Comparison of ENCODE assay signal across 1 cellular context in genomic region chr11:560305-561147, GRCh38.
TF ChIP-seq lines count a peak whose summit lies in the region.

A gene with protein sequence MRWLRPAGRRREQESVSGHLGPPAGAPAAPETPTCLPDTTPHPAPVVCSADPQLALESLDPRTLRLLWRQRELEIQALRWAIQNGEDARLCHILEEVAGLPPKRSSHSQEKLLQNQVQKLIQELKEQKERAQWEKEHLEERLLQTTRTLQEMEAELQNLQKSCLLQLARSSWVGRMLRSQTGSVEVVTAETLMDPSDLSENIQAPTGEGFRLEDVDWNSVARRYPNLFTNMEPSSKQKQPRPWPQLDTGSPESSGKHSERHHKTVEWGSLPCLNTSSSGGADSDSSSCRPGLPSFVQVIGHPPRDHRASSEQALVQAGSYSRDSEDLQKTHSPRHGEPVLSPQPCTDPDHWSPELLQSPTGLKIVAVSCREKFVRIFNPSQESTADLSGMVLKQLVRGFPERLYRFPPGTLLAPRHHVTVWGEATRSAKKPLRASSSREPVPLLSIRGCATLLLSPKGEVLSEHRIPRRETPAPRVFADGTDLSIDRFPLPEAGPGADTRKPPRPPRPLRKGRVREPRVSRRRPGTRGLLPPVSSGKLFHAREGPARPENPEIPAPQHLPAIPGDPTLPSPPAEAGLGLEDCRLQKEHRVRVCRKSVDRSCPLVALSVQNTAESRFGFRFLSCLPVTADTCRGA (minus strand): TSS chr11:560738. CDS start chr11:560716, 22 bp downstream.
A gene with protein sequence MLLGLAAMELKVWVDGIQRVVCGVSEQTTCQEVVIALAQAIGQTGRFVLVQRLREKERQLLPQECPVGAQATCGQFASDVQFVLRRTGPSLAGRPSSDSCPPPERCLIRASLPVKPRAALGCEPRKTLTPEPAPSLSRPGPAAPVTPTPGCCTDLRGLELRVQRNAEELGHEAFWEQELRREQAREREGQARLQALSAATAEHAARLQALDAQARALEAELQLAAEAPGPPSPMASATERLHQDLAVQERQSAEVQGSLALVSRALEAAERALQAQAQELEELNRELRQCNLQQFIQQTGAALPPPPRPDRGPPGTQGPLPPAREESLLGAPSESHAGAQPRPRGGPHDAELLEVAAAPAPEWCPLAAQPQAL (plus strand): TSS chr11:560970. CDS start chr11:561769, 799 bp downstream.

TF ChIP-seq in K562, 482 proteins besides CTCF, POLR2A, EP300 and RAD21 (continued from another document and continues in another):
- TF ChIP-seq ZEB2 (IDR thresholded peaks at IDR 0.05) (no peak; the same call in 1 of the 2 replicates), XRCC5 (IDR thresholded peaks at IDR 0.05; ENCODE audit: low read depth, low read length) (no peak), ZNF696 (CRISPR knock-in tag; conservative IDR thresholded peaks at IDR 0.05) (no peak), MEF2D (tag; conservative IDR thresholded peaks at IDR 0.05; ENCODE audit: low read depth) (no peak), OTX1 (CRISPR knock-in tag; IDR thresholded peaks at IDR 0.05) (no peak), ZSCAN29 (IDR thresholded peaks at IDR 0.05) (no peak), ZNF398 (CRISPR knock-in tag; IDR thresholded peaks at IDR 0.05) (no peak), PRDM10 (IDR thresholded peaks at IDR 0.05; ENCODE audit: partially characterized antibody) (no peak), ZNF431 (CRISPR knock-in tag; IDR thresholded peaks at IDR 0.05) (no peak), ESRRB (CRISPR knock-in tag; IDR thresholded peaks at IDR 0.05; ENCODE audit: borderline replicate concordance) (no peak), MYC (IDR thresholded peaks at IDR 0.05; ENCODE audit: low read depth, low read length) (no peak; the same call in 1 of the 2 replicates), MYC (CRISPR knock-in tag; IDR thresholded peaks at IDR 0.05; ENCODE audit: borderline replicate concordance, low read depth) (peak; percentile 68; the same call in 1 of the 2 replicates), EP400 (IDR thresholded peaks at IDR 0.05) (peak; percentile 69; the same call in 1 of the 2 replicates), HDGF (IDR thresholded peaks at IDR 0.05) (no peak), NR2C2 (CRISPR knock-in tag; IDR thresholded peaks at IDR 0.05) (0 out of 2 replicates have a peak, but pooled peaks have one; percentile 18), NR2C2 (tag; IDR thresholded peaks at IDR 0.05) (peak; percentile 91), BMI1 (IDR thresholded peaks at IDR 0.05; ENCODE audit: low read length) (no peak), RBM39 (optimal IDR thresholded peaks at IDR 0.05; ENCODE audit: low read depth, low read length) (no peak), BDP1 (IDR thresholded peaks at IDR 0.05; ENCODE audit: insufficient read depth, insufficient read length) (no peak), DNMT1 (IDR thresholded peaks at IDR 0.05) (no peak), NFATC3 (IDR thresholded peaks at IDR 0.05) (no peak), ATF3 (IDR thresholded peaks at IDR 0.05) (no peak), ATF3 (CRISPR knock-in tag; conservative IDR thresholded peaks at IDR 0.05) (no peak), ZFP1 (CRISPR knock-in tag; IDR thresholded peaks at IDR 0.05) (no peak), CTCFL (IDR thresholded peaks at IDR 0.05; ENCODE audit: borderline replicate concordance, insufficient read depth, low read depth, low read length, poor library complexity, severe bottlenecking) (no peak), PHB2 (IDR thresholded peaks at IDR 0.05; ENCODE audit: low read depth) (no peak), FOSL1 (tag; conservative IDR thresholded peaks at IDR 0.05) (no peak), MAFF (IDR thresholded peaks at IDR 0.05; ENCODE audit: low read length) (no peak), TSC22D4 (tag; IDR thresholded peaks at IDR 0.05) (no peak), SRF (CRISPR knock-in tag; IDR thresholded peaks at IDR 0.05) (0 out of 4 replicates have a peak, but pooled peaks of 1 of the 2 experiments have one; percentile 6), SMARCA5 (IDR thresholded peaks at IDR 0.05) (no peak), HDAC6 (IDR thresholded peaks at IDR 0.05; ENCODE audit: low read depth, low read length) (no peak), CHCHD3 (CRISPR knock-in tag; IDR thresholded peaks at IDR 0.05) (no peak), LARP7 (IDR thresholded peaks at IDR 0.05) (no peak), ZNF280B (CRISPR knock-in tag; IDR thresholded peaks at IDR 0.05) (no peak), SMAD1 (IDR thresholded peaks at IDR 0.05; ENCODE audit: low read depth, low read length, partially characterized antibody) (no peak), ZNF224 (CRISPR knock-in tag; IDR thresholded peaks at IDR 0.05) (no peak), SMARCE1 (IDR thresholded peaks at IDR 0.05) (0 out of 2 replicates have a peak, but pooled peaks have one; percentile 30), BRD4 (IDR thresholded peaks at IDR 0.05) (no peak), NR2F6 (CRISPR knock-in tag; IDR thresholded peaks at IDR 0.05) (no peak), POLR2AphosphoS2 (IDR thresholded peaks at IDR 0.05; ENCODE audit: low read length) (no peak), ZC3H8 (IDR thresholded peaks at IDR 0.05) (no peak)
- TF ChIP-seq, protein P1, sequence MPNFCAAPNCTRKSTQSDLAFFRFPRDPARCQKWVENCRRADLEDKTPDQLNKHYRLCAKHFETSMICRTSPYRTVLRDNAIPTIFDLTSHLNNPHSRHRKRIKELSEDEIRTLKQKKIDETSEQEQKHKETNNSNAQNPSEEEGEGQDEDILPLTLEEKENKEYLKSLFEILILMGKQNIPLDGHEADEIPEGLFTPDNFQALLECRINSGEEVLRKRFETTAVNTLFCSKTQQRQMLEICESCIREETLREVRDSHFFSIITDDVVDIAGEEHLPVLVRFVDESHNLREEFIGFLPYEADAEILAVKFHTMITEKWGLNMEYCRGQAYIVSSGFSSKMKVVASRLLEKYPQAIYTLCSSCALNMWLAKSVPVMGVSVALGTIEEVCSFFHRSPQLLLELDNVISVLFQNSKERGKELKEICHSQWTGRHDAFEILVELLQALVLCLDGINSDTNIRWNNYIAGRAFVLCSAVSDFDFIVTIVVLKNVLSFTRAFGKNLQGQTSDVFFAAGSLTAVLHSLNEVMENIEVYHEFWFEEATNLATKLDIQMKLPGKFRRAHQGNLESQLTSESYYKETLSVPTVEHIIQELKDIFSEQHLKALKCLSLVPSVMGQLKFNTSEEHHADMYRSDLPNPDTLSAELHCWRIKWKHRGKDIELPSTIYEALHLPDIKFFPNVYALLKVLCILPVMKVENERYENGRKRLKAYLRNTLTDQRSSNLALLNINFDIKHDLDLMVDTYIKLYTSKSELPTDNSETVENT (CRISPR knock-in tag; IDR thresholded peaks at IDR 0.05): peak; percentile 16; the same call in 1 of the 2 replicates
- TF ChIP-seq, protein P2, sequence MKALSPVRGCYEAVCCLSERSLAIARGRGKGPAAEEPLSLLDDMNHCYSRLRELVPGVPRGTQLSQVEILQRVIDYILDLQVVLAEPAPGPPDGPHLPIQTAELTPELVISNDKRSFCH (CRISPR knock-in tag; IDR thresholded peaks at IDR 0.05): no peak
- TF ChIP-seq, protein P2 (tag; IDR thresholded peaks at IDR 0.05): 0 out of 2 replicates have a peak, but pooled peaks have one; percentile 19
- TF ChIP-seq, protein P3, sequence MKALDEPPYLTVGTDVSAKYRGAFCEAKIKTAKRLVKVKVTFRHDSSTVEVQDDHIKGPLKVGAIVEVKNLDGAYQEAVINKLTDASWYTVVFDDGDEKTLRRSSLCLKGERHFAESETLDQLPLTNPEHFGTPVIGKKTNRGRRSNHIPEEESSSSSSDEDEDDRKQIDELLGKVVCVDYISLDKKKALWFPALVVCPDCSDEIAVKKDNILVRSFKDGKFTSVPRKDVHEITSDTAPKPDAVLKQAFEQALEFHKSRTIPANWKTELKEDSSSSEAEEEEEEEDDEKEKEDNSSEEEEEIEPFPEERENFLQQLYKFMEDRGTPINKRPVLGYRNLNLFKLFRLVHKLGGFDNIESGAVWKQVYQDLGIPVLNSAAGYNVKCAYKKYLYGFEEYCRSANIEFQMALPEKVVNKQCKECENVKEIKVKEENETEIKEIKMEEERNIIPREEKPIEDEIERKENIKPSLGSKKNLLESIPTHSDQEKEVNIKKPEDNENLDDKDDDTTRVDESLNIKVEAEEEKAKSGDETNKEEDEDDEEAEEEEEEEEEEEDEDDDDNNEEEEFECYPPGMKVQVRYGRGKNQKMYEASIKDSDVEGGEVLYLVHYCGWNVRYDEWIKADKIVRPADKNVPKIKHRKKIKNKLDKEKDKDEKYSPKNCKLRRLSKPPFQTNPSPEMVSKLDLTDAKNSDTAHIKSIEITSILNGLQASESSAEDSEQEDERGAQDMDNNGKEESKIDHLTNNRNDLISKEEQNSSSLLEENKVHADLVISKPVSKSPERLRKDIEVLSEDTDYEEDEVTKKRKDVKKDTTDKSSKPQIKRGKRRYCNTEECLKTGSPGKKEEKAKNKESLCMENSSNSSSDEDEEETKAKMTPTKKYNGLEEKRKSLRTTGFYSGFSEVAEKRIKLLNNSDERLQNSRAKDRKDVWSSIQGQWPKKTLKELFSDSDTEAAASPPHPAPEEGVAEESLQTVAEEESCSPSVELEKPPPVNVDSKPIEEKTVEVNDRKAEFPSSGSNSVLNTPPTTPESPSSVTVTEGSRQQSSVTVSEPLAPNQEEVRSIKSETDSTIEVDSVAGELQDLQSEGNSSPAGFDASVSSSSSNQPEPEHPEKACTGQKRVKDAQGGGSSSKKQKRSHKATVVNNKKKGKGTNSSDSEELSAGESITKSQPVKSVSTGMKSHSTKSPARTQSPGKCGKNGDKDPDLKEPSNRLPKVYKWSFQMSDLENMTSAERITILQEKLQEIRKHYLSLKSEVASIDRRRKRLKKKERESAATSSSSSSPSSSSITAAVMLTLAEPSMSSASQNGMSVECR (CRISPR knock-in tag; IDR thresholded peaks at IDR 0.05): 0 out of 2 replicates have a peak, but pooled peaks have one; percentile 6
